Comparison of ENCODE assay signal across 5 cellular contexts in the genomic region with DNA sequence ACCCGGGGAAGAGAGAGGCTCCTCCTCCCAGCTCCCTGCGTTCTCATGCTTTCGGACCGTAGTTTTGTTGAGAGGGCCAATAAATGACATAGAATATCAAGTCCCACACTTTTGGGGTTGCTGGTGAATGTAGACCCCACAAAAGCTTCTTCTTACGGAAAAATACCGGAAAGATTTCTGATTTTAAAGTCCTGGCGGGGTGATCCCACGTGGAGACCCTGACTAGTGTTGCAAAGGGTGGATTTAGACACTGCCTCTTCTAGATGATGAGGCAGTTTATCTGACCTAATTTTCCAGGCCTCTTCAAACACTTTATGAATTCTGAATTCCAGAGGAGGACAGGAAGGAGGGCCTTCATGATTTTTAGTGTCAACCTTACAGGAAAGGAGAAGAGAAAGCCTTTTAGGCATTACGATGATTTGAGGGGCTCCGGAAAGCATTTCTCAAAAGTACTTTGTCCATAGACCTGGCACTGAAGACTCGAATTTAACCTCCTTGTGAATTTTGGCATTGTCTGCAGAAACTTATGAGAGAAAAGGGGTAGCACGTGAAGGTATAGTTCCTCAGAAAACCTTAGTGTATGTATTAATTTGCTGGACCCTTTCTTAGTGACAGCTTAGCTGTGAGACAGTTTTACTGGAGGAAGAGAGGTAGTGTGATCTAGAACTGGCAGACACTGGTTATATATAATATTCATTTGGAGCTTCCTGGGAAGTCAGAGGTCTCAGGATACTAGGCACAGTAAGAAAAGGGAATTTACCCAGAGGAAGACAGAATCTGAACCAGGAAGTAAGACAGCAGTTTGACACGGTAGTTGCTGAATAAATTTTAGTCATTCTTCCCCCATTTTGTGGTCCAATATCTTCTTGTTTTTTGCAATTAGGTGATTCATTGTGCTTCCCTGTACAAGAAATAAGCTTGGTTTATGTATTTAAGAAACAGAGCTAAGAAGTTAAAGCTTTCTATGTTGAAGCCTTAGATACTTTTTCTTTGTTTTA. TPM values are rescaled to one million over a fixed set of nuclear protein-coding genes. Genes with fewer than 3 reads are reported as not detected.
A peak's percentile ranks its signal among the peaks of the same experiment; 100 is the strongest.
DNase-seq lines count a peak whose midpoint lies in the region; ATAC-seq lines count a peak whose summit lies in the region.

No MANE protein-coding gene starts in this region.

- peaks cover 24 to 27% of the 10 kb centered on the region in 2 donors for H3K4me1 ChIP-seq in duodenal mucosa (ENCODE audit: control insufficient read depth in 1 of 2, insufficient read depth in 2 of 2, low read length in 2 of 2)

- DNase-seq in MG63 (peak; percentile 63), sciatic nerve (ENCODE audit: low spot score) (no peak), SHP77 treated with DMSO at 0.1 percent for 48 hours (lab: John Stamatoyannopoulos, UW) (no peak)

- H3K36me3 ChIP-seq in MG63 (peaks cover 50% of the 10 kb centered on the region), duodenal mucosa (ENCODE audit: control insufficient read depth in 1 of 2, insufficient read depth in 2 of 2, low read length in 2 of 2) (peaks cover 9 to 30% of the 10 kb centered on the region in 2 donors)

- ATAC-seq in GM21381 (IDR thresholded peaks at IDR 0.05; ENCODE audit: unreplicated experiment) (peak; percentile 34), sciatic nerve (peak; percentile 1)

- H3K9me3 ChIP-seq in MG63 (no peaks in the 10 kb centered on the region; the same call in 1 of the 2 replicates), duodenal mucosa (ENCODE audit: control insufficient read depth in 1 of 2, low read length in 2 of 2) (no peaks in the 10 kb centered on the region)

- no peaks in the 10 kb centered on the region for H3K27me3 ChIP-seq in MG63
- H3K27me3 ChIP-seq in duodenal mucosa (ENCODE audit: control insufficient read depth in 1 of 2, insufficient read depth in 2 of 2, low read length in 2 of 2), result no peaks in the 10 kb centered on the region

- H3K9ac ChIP-seq in duodenal mucosa (ENCODE audit: low read depth in 1 of 2, low read length in 2 of 2), result peak overlapping the region; percentile 74 to 94

- intact Hi-C loops in sciatic nerve (cut with DNase I), result no loop called here

- H3K4me3 ChIP-seq in MG63 (peak overlapping the region; percentile 98), duodenal mucosa (ENCODE audit: low read depth in 1 of 2, low read length in 2 of 2) (peak overlapping the region; percentile 82 to 86)

- H3K27ac ChIP-seq in duodenal mucosa (ENCODE audit: low read depth, low read length), result peak overlapping the region; percentile 94

RNA-seq across cellular contexts. Expression of a gene that starts 0.9 kb away (rescaled TPM):
- total RNA-seq in MG63 (2014; rRNA removed; shearing (Covaris generic); ENCODE audit: low replicate concordance), result 43.4 and 61.3 TPM in 2 replicates
- 39.4 TPM for total RNA-seq in sciatic nerve

RNA-seq across cellular contexts. Expression of a gene that starts 15.7 kb away (rescaled TPM):
- total RNA-seq in MG63 (2014; rRNA removed; shearing (Covaris generic); ENCODE audit: low replicate concordance), result 37.6 and 71.7 TPM in 2 replicates
- total RNA-seq in sciatic nerve, result 39.9 TPM

RNA-seq across cellular contexts. Expression of a gene that starts 22.4 kb away (rescaled TPM):
- total RNA-seq in MG63 (2014; rRNA removed; shearing (Covaris generic); ENCODE audit: low replicate concordance), result 0.20 TPM in 1 of 2 replicates, not detected in the other
- total RNA-seq in sciatic nerve, result 1.9 TPM

RNA-seq across cellular contexts. Expression of a gene that starts 49.6 kb away (rescaled TPM):
- 19.5 and 23.7 TPM in 2 replicates for total RNA-seq in MG63 (2014; rRNA removed; shearing (Covaris generic); ENCODE audit: low replicate concordance)
- total RNA-seq in sciatic nerve, result 24.6 TPM
